1 cellular context compared by ENCODE assay signal in the genomic region with DNA sequence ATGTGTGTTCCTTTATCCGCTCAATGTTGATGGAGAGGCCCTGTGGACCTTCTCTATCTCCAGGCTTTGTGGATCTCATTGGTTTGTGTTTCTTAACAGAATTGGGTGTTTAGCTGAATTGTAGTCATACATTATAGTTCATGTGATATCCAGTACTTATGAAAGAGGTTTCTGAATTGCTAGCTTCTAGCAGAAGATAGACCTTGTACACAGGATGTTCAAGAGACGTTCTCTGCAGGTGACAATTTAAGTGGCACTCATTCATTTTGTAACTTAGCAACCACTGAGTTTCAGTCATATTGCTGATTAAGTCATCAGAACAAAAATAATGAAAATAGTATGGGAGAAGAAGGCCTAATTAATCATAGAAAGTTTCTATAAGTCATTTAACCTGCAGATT.
TF ChIP-seq lines count a peak whose summit lies in the region.

No MANE protein-coding gene starts in this region.

TF ChIP-seq in GM12878, 131 proteins besides CTCF, POLR2A, EP300 and RAD21 (continued from another document):
- peak; percentile 24; the same call in 1 of the 2 replicates for TF ChIP-seq ATF7 (IDR thresholded peaks at IDR 0.05; ENCODE audit: low read depth)
- no peak for TF ChIP-seq YY1 (IDR thresholded peaks at IDR 0.05; ENCODE audit: low read depth, low read length)
